In genomic region chr2:70994445-70995226, GRCh38 we compare ENCODE assay signal across 8 cellular contexts. TPM values are rescaled to one million over a fixed set of nuclear protein-coding genes. Genes with fewer than 3 reads are reported as not detected.
DNase-seq lines count a peak whose midpoint lies in the region; ATAC-seq and TF ChIP-seq lines count a peak whose summit lies in the region.

TEX261 (minus strand) TSS chr2:70994873; CDS start chr2:70994757, 116 bp downstream.

- peak; percentile 49 for TF ChIP-seq CTCF in PC-3 (conservative IDR thresholded peaks at IDR 0.05; ENCODE audit: low read depth, low read length)

- peak within 1 kb of the TSS; percentile 95 for H3K4me3 Mint-ChIP-seq in activated T-cell treated with anti-CD3 and anti-CD28 coated beads, Interleukin-2, amount 50 U/mL, for 24 hours

- POLR2A ChIA-PET in PC-3 (lab: Charles Lee; ENCODE audit: unreplicated experiment): no interaction called here

- peaks cover 48% of the 10 kb centered on the region for H3K36me3 Mint-ChIP-seq in activated T-cell treated with anti-CD3 and anti-CD28 coated beads, Interleukin-2, amount 50 U/mL, for 24 hours (ENCODE audit: low read depth)

- BruUV-seq in PC-3 (replicated peaks; lab: Mats Ljungman, UMichigan): no TSS peak

- peaks cover 30% of the 10 kb centered on the region for H3K79me2 ChIP-seq in PC-3 (ENCODE audit: low read length)

- H3K36me3 ChIP-seq in PC-3 (ENCODE audit: low read depth, low read length) (peaks cover 3% of the 10 kb centered on the region; the same call in 1 of the 2 replicates), esophagus (ENCODE audit: control insufficient read depth in 2 of 2, insufficient read depth in 2 of 2, low read length in 1 of 2) (peaks cover 7 to 21% of the 10 kb centered on the region in 2 donors), muscle layer of duodenum (ENCODE audit: control insufficient read depth in 1 of 2, insufficient read depth in 2 of 2, low read length in 2 of 2) (peaks cover 20 to 23% of the 10 kb centered on the region in 2 donors)

- H3K27me3 ChIP-seq in PC-3 (ENCODE audit: low read length) (no peaks in the 10 kb centered on the region), esophagus (ENCODE audit: control insufficient read depth in 1 of 2, insufficient read depth in 2 of 2, low read length in 2 of 2) (no peaks in the 10 kb centered on the region), muscle layer of duodenum (ENCODE audit: low read depth, low read length) (no peaks in the 10 kb centered on the region)

- no peaks in the 10 kb centered on the region for H3K9me2 ChIP-seq in PC-3 (replicated peaks; ENCODE audit: low read length)

- H3K4me3 ChIP-seq in PC-3 (ENCODE audit: low read length) (peak within 1 kb of the TSS; percentile 83), esophagus (ENCODE audit: low read depth in 1 of 2, low read length in 2 of 2) (peak within 1 kb of the TSS; percentile 77 to 95), muscle layer of duodenum (ENCODE audit: low read depth in 1 of 2, low read length in 2 of 2) (peak within 1 kb of the TSS; percentile 76 to 92)

- H3K27ac ChIP-seq in PC-3 (ENCODE audit: low read length) (no peak within 1 kb of the TSS), esophagus (ENCODE audit: low read depth in 2 of 2, low read length in 1 of 2) (peak within 1 kb of the TSS; percentile 65 to 72), muscle layer of duodenum (ENCODE audit: low read length) (peak within 1 kb of the TSS; percentile 53)

- peaks cover 30% of the 10 kb centered on the region for H3K4me1 Mint-ChIP-seq in activated T-cell treated with anti-CD3 and anti-CD28 coated beads, Interleukin-2, amount 50 U/mL, for 24 hours (ENCODE audit: low read depth)

- intact Hi-C loops in PC-3 (cut with micrococcal nuclease): no loop called here

- peak; percentile 94 for ATAC-seq in GM21526 (IDR thresholded peaks at IDR 0.05; ENCODE audit: low FRiP score, unreplicated experiment)
- peak; percentile 92 for ATAC-seq in PC-3

- no peaks in the 10 kb centered on the region for H3K9me3 Mint-ChIP-seq in activated T-cell treated with anti-CD3 and anti-CD28 coated beads, Interleukin-2, amount 50 U/mL, for 24 hours

- H3K9me3 ChIP-seq in PC-3 (ENCODE audit: low read length): no peaks in the 10 kb centered on the region
- H3K9me3 ChIP-seq in esophagus (ENCODE audit: control insufficient read depth in 2 of 2, insufficient read depth in 1 of 2, low read depth in 1 of 2, low read length in 1 of 2): no peaks in the 10 kb centered on the region
- no peaks in the 10 kb centered on the region for H3K9me3 ChIP-seq in muscle layer of duodenum (ENCODE audit: control insufficient read depth in 1 of 2, low read length in 2 of 2)

- peak within 1 kb of the TSS; percentile 95 for H2AFZ ChIP-seq in PC-3 (ENCODE audit: low read length)

- DNase-seq in DMS153 treated with DMSO at 0.1 percent for 48 hours (lab: John Stamatoyannopoulos, UW; ENCODE audit: unreplicated experiment) (peak; percentile 85), HuH-7.5 (ENCODE audit: low spot score) (peak; percentile 87), PC-3 (peak; percentile 92)
- peak; percentile 97 for DNase-seq in activated T-cell treated with anti-CD3 and anti-CD28 coated beads, Interleukin-2, amount 50 U/mL, for 24 hours
- peak; percentile 68 to 89 for DNase-seq in stimulated activated CD8-positive, alpha-beta memory T cell treated with anti-CD3 and anti-CD28 coated beads, Interleukin-7, amount 100 ng/mL, for 4 hours (ENCODE audit: low read depth in 2 of 2)

- H4K20me1 ChIP-seq in PC-3 (ENCODE audit: low read length): peaks cover 14% of the 10 kb centered on the region; the same call in 1 of the 2 replicates

- peaks cover 11% of the 10 kb centered on the region for H3K4me1 ChIP-seq in PC-3 (ENCODE audit: insufficient read depth, low read length)
- peaks cover 6 to 9% of the 10 kb centered on the region in 2 donors for H3K4me1 ChIP-seq in esophagus (ENCODE audit: control insufficient read depth in 2 of 2, insufficient read depth in 2 of 2, low read length in 1 of 2)
- peaks cover 5 to 20% of the 10 kb centered on the region in 2 donors for H3K4me1 ChIP-seq in muscle layer of duodenum (ENCODE audit: control insufficient read depth in 1 of 2, insufficient read depth in 2 of 2, low read length in 2 of 2)

- no peaks in the 10 kb centered on the region for H3F3A ChIP-seq in PC-3 (ENCODE audit: low read length, unreplicated experiment)

- WGBS in esophagus, 2 donors: 0 to 1% methylated on average over 68 to 87 of the region's 87 CpGs

- H3K4me2 ChIP-seq in PC-3 (ENCODE audit: low read length): peak within 1 kb of the TSS; percentile 94

- no peaks in the 10 kb centered on the region for H3K27me3 Mint-ChIP-seq in activated T-cell treated with anti-CD3 and anti-CD28 coated beads, Interleukin-2, amount 50 U/mL, for 24 hours

- CTCF ChIA-PET in PC-3 (lab: Charles Lee): no interaction called here

- peak within 1 kb of the TSS; percentile 92 for H3K9ac ChIP-seq in PC-3 (ENCODE audit: low read length)

- peak within 1 kb of the TSS; percentile 93 for H3K27ac Mint-ChIP-seq in activated T-cell treated with anti-CD3 and anti-CD28 coated beads, Interleukin-2, amount 50 U/mL, for 24 hours

RNA-seq across cellular contexts. Expression of gene TEX261, which starts in this region (rescaled TPM):
- total RNA-seq in PC-3 (2014; rRNA removed): 51.8 and 54.2 TPM in 2 replicates
- polyA plus RNA-seq in esophagus: 10 to 100 TPM; 17.5 to 23.9 TPM
